8 cellular contexts compared by ENCODE assay signal in the genomic region with DNA sequence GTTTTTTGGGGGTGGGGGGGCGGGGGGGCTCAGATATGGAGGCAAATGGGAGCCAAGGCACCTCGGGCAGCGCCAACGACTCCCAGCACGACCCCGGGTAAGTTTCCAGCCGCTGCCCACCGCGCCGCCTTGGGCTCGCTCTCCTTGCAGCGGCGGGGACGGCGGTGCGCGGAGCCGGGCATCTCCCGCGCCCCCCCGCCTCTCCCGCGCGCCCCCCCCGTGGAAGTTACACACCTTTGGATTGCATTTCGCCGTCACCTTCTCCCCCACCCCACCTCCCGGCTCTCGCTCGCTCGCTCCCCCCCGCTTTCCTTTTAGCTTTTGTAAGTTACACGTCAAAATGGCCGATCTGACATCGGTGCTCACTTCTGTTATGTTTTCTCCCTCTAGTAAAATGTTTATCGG. TPM values are rescaled to one million over a fixed set of nuclear protein-coding genes. Genes with fewer than 3 reads are reported as not detected.
A peak's percentile ranks its signal among the peaks of the same experiment; 100 is the strongest.
DNase-seq lines count a peak whose midpoint lies in the region; TF ChIP-seq lines count a peak whose summit lies in the region.

No MANE protein-coding gene starts in this region.

- TF ChIP-seq POLR2A in testis (IDR thresholded peaks at IDR 0.05), result no peak

- H3K9me3 ChIP-seq in testis, result no peaks in the 10 kb centered on the region

- intact Hi-C loops in testis (cut with DNase I; ENCODE audit: low total_unique reads), result no loop called here

- peak; percentile 40 to 73 (median 63) for DNase-seq in NCI-H1417 (lab: John Stamatoyannopoulos, UW)
- no peak for DNase-seq in NCI-H1417 treated with DMSO at 0.1 percent for 48 hours (lab: John Stamatoyannopoulos, UW)
- peak; percentile 33 for DNase-seq in HT-29 (ENCODE audit: low spot score)
- peak; percentile 40 for DNase-seq in effector CD4-positive, alpha-beta T cell
- DNase-seq in mesothelial cell of epicardium (ENCODE audit: low spot score in 2 of 2, unreplicated experiment in 2 of 2), result no peak
- peak; percentile 20 for DNase-seq in testis
- DNase-seq in amniotic stem cell (lab: John Stamatoyannopoulos, UW), result no peak

- H3K27me3 Mint-ChIP-seq in mesothelial cell of epicardium (ENCODE audit: low read depth), result no peaks in the 10 kb centered on the region

- WGBS in testis, 2 donors, result 0 to 2% methylated on average over 32 to 34 of the region's 36 CpGs

- peak overlapping the region; percentile 94 to 99 for H3K27ac ChIP-seq in testis

- TF ChIP-seq CTCF in WI38 (IDR thresholded peaks at IDR 0.05; ENCODE audit: low read depth, low read length) (no peak), mesothelial cell of epicardium (IDR thresholded peaks at IDR 0.05; ENCODE audit: unreplicated experiment) (no peak), testis (IDR thresholded peaks at IDR 0.05) (no peak)

- H3K36me3 Mint-ChIP-seq in mesothelial cell of epicardium, result peaks cover 5% of the 10 kb centered on the region

- H3K4me3 ChIP-seq in WI38 (ENCODE audit: low read depth, low read length) (peak overlapping the region; percentile 75), testis (peak overlapping the region; percentile 93 to 95)

- H3K4me3 Mint-ChIP-seq in mesothelial cell of epicardium, result peak overlapping the region; percentile 79

- no peaks in the 10 kb centered on the region for H3K27me3 ChIP-seq in testis

- no peaks in the 10 kb centered on the region for H3K36me3 ChIP-seq in testis (ENCODE audit: low read depth, missing control alignments)

- peaks cover 15% of the 10 kb centered on the region for H3K4me1 ChIP-seq in testis

- H3K4me1 Mint-ChIP-seq in mesothelial cell of epicardium, result peaks cover 43% of the 10 kb centered on the region

- H3K27ac Mint-ChIP-seq in mesothelial cell of epicardium, result peak overlapping the region; percentile 83

- H3K9me3 Mint-ChIP-seq in mesothelial cell of epicardium, result no peaks in the 10 kb centered on the region

RNA-seq across cellular contexts. Expression of gene MSI2, which starts 0.4 kb away (rescaled TPM):
- total RNA-seq in HT-29 (2014; rRNA removed; shearing (Covaris generic)), result 55.8 and 61.2 TPM in 2 replicates
- 136 to 144 TPM (median 140 TPM) in 3 replicates for total RNA-seq in mesothelial cell of epicardium
- 100 to 1,000 TPM in 1 of 2 donors, 10 to 100 TPM in 1; 76.6 to 106 TPM for total RNA-seq in testis
- polyA plus RNA-seq in testis (ENCODE audit: insufficient read depth, low read depth, low replicate concordance), result 46.5 TPM

Comparison
In these comparisons a context has a peak if more than half of its experiments do, and no peak if none do; other contexts are left out.
1. DNase-seq: peak in NCI-H1417 (3 of 3), HT-29 (single experiment), effector CD4-positive, alpha-beta T cell (single experiment) and testis (single experiment); none in NCI-H1417 treated with DMSO at 0.1 percent for 48 hours (single experiment), mesothelial cell of epicardium (0 of 2) and amniotic stem cell (single experiment).